20 cellular contexts compared by ENCODE assay signal in genomic region chr19:5447700-5448311, GRCh38. TPM values are rescaled to one million over a fixed set of nuclear protein-coding genes. Genes with fewer than 3 reads are reported as not detected.
DNase-seq lines count a peak whose midpoint lies in the region; ATAC-seq and TF ChIP-seq lines count a peak whose summit lies in the region.
"Had no signal": no experiment of that assay in that cellular context is flagged by ENCODE, and none has a peak within 500 bp of the region (broad histone marks: within the 10 kb centered on the region; RNA-seq: fewer than 3 reads in every experiment).

No MANE protein-coding gene starts in this region.

- H3K79me2 ChIP-seq in neural progenitor cell (ENCODE audit: low read depth), result no peaks in the 10 kb centered on the region
- H3K79me2 ChIP-seq: hepatocyte had no signal

- no peaks in the 10 kb centered on the region for H3K4me1 ChIP-seq in neural progenitor cell
- H3K4me1 ChIP-seq: HAP-1 had no signal

- H3K36me3 Mint-ChIP-seq in activated T-cell treated with anti-CD3 and anti-CD28 coated beads, Interleukin-2, amount 50 U/mL, for 4 hours (ENCODE audit: insufficient read depth), result no peaks in the 10 kb centered on the region
- no peaks in the 10 kb centered on the region for H3K36me3 Mint-ChIP-seq in neural progenitor cell
- no peaks in the 10 kb centered on the region for H3K36me3 Mint-ChIP-seq in immature natural killer cell
- H3K36me3 Mint-ChIP-seq: CD4-positive, alpha-beta memory T cell; natural killer cell treated with Interleukin-12 subunit alpha and Interleukin-12 subunit beta and Interleukin-15 and Interleukin-18, amount 100 ng/mL, for 72 hours had no signal

- no peak overlapping the region for H3K27ac ChIP-seq in neural progenitor cell
- H3K27ac ChIP-seq: hepatocyte had no signal

- H3K4me3 ChIP-seq in neural progenitor cell, result no peak overlapping the region
- H3K4me3 ChIP-seq: HAP-1, hepatocyte had no signal

- H3K27ac Mint-ChIP-seq in neural progenitor cell (peak overlapping the region; percentile 79), immature natural killer cell (no peak overlapping the region)
- H3K27ac Mint-ChIP-seq: activated CD4-positive, alpha-beta T cell treated with anti-CD3 and anti-CD28 coated beads, Interleukin-2, amount 10 ng/mL, durations not matched to agents 7 days and 5 days; CD4-positive, alpha-beta memory T cell; natural killer cell treated with Interleukin-12 subunit alpha and Interleukin-12 subunit beta and Interleukin-15 and Interleukin-18, amount 100 ng/mL, for 72 hours had no signal

- H3K9me3 ChIP-seq in neural progenitor cell (ENCODE audit: low read depth), result no peaks in the 10 kb centered on the region
- H3K9me3 ChIP-seq: HAP-1 had no signal

- no peak for TF ChIP-seq CTCF in neural progenitor cell (IDR thresholded peaks at IDR 0.05)

- DNase-seq in activated T-cell treated with anti-CD3 and anti-CD28 coated beads, Interleukin-2, amount 50 U/mL, for 4 hours, result no peak
- DNase-seq in activated T-cell treated with anti-CD3 and anti-CD28 coated beads, Interleukin-2, amount 50 U/mL, for 1 hour, result no peak
- DNase-seq in M059J (ENCODE audit: low read depth), result peak; percentile 50
- DNase-seq in RPMI8226, result peak; percentile 56
- no peak for DNase-seq in neural progenitor cell (ENCODE audit: low spot score)
- no peak for DNase-seq in immature natural killer cell
- no peak for DNase-seq in cerebellum (ENCODE audit: low spot score)
- DNase-seq: activated CD4-positive, alpha-beta T cell treated with anti-CD3 and anti-CD28 coated beads, Interleukin-2, amount 10 ng/mL, durations not matched to agents 7 days and 5 days; activated CD8-positive, alpha-beta memory T cell treated with anti-CD3 and anti-CD28 coated beads, Interleukin-2, amount 50 U/mL, for 48 hours; activated gamma-delta T cell treated with Interleukin-2 at 50 U/mL for 16 hours; CD4-positive, alpha-beta memory T cell; mesenchymal stem cell had no signal

- H3K4me2 ChIP-seq in neural progenitor cell, result no peak overlapping the region
- H3K4me2 ChIP-seq: hepatocyte had no signal

- no peak overlapping the region for H2AFZ ChIP-seq in neural progenitor cell (replicated peaks)
- H2AFZ ChIP-seq: hepatocyte had no signal

- no peaks in the 10 kb centered on the region for H3K9me3 Mint-ChIP-seq in activated T-cell treated with anti-CD3 and anti-CD28 coated beads, Interleukin-2, amount 50 U/mL, for 4 hours
- H3K9me3 Mint-ChIP-seq in neural progenitor cell, result no peaks in the 10 kb centered on the region
- no peaks in the 10 kb centered on the region for H3K9me3 Mint-ChIP-seq in immature natural killer cell
- H3K9me3 Mint-ChIP-seq: activated CD4-positive, alpha-beta T cell treated with anti-CD3 and anti-CD28 coated beads, Interleukin-2, amount 10 ng/mL, durations not matched to agents 7 days and 5 days; natural killer cell treated with Interleukin-12 subunit alpha and Interleukin-12 subunit beta and Interleukin-15 and Interleukin-18, amount 100 ng/mL, for 72 hours had no signal

- H4K20me1 ChIP-seq in neural progenitor cell (ENCODE audit: low read depth), result no peaks in the 10 kb centered on the region

- H3K27me3 Mint-ChIP-seq in activated T-cell treated with anti-CD3 and anti-CD28 coated beads, Interleukin-2, amount 50 U/mL, for 4 hours (ENCODE audit: low read depth), result peaks cover 27% of the 10 kb centered on the region
- H3K27me3 Mint-ChIP-seq in neural progenitor cell (ENCODE audit: insufficient read depth, low read depth) (peaks cover 18% of the 10 kb centered on the region), immature natural killer cell (ENCODE audit: low read depth in 3 of 3) (peaks cover 4 to 17% (median 5%) of the 10 kb centered on the region in 3 donors)
- H3K27me3 Mint-ChIP-seq: activated CD4-positive, alpha-beta T cell treated with anti-CD3 and anti-CD28 coated beads, Interleukin-2, amount 10 ng/mL, durations not matched to agents 7 days and 5 days had no signal

- no peak overlapping the region for H3K9ac ChIP-seq in neural progenitor cell

- ATAC-seq in activated T-cell treated with anti-CD3 and anti-CD28 coated beads, Interleukin-2, amount 50 U/mL, for 4 hours, result peak; percentile 23 to 58
- ATAC-seq in GM19035 (IDR thresholded peaks at IDR 0.05; ENCODE audit: unreplicated experiment), result no peak

- H3K36me3 ChIP-seq in neural progenitor cell, result no peaks in the 10 kb centered on the region
- H3K36me3 ChIP-seq: HAP-1 had no signal

- peaks cover 45% of the 10 kb centered on the region for H3K27me3 ChIP-seq in neural progenitor cell
- H3K27me3 ChIP-seq: hepatocyte had no signal

- H3K4me3 Mint-ChIP-seq in activated T-cell treated with anti-CD3 and anti-CD28 coated beads, Interleukin-2, amount 50 U/mL, for 4 hours, result no peak overlapping the region
- peak overlapping the region; percentile 44 for H3K4me3 Mint-ChIP-seq in neural progenitor cell
- H3K4me3 Mint-ChIP-seq in immature natural killer cell, result no peak overlapping the region
- H3K4me3 Mint-ChIP-seq: activated CD4-positive, alpha-beta T cell treated with anti-CD3 and anti-CD28 coated beads, Interleukin-2, amount 10 ng/mL, durations not matched to agents 7 days and 5 days; CD4-positive, alpha-beta memory T cell; natural killer cell treated with Interleukin-12 subunit alpha and Interleukin-12 subunit beta and Interleukin-15 and Interleukin-18, amount 100 ng/mL, for 72 hours had no signal

- peaks cover 6% of the 10 kb centered on the region for H3F3A ChIP-seq in neural progenitor cell (ENCODE audit: low read depth)

- no peaks in the 10 kb centered on the region for H3K4me1 Mint-ChIP-seq in activated T-cell treated with anti-CD3 and anti-CD28 coated beads, Interleukin-2, amount 50 U/mL, for 4 hours (ENCODE audit: low read depth)
- H3K4me1 Mint-ChIP-seq in neural progenitor cell (peaks cover 11% of the 10 kb centered on the region), immature natural killer cell (no peaks in the 10 kb centered on the region)
- H3K4me1 Mint-ChIP-seq: activated CD4-positive, alpha-beta T cell treated with anti-CD3 and anti-CD28 coated beads, Interleukin-2, amount 10 ng/mL, durations not matched to agents 7 days and 5 days; CD4-positive, alpha-beta memory T cell had no signal

RNA-seq across cellular contexts. Expression of gene ZNRF4, which starts 7.4 kb away (rescaled TPM):
- not detected for total RNA-seq in activated T-cell treated with anti-CD3 and anti-CD28 coated beads, Interleukin-2, amount 50 U/mL, for 4 hours
- total RNA-seq in M059J (2014; rRNA removed; shearing (Covaris generic)), result not detected in 2 replicates
- total RNA-seq in neural progenitor cell (ENCODE audit: low replicate concordance) (not detected in 2 replicates), cerebellum (not detected)
- polyA plus RNA-seq in immature natural killer cell, result not detected
- total RNA-seq: activated CD4-positive, alpha-beta T cell treated with anti-CD3 and anti-CD28 coated beads, Interleukin-2, amount 10 ng/mL, durations not matched to agents 7 days and 5 days; CD4-positive, alpha-beta memory T cell; chondrocyte; G401; hepatocyte; kidney epithelial cell; natural killer cell treated with Interleukin-12 subunit alpha and Interleukin-12 subunit beta and Interleukin-15 and Interleukin-18, amount 100 ng/mL, for 72 hours; skeletal muscle tissue had no signal
- polyA plus RNA-seq: CD4-positive, alpha-beta memory T cell; hepatocyte had no signal

Comparison
In these comparisons a context has a peak if more than half of its experiments do, and no peak if none do; other contexts are left out.
1. DNase-seq: peak in M059J (single experiment) and RPMI8226 (single experiment); none in activated T-cell treated with anti-CD3 and anti-CD28 coated beads, Interleukin-2, amount 50 U/mL, for 4 hours (single experiment), activated T-cell treated with anti-CD3 and anti-CD28 coated beads, Interleukin-2, amount 50 U/mL, for 1 hour (single experiment), neural progenitor cell (single experiment), immature natural killer cell (0 of 3) and cerebellum (single experiment).